33 cellular contexts compared by ENCODE assay signal in the genomic region with DNA sequence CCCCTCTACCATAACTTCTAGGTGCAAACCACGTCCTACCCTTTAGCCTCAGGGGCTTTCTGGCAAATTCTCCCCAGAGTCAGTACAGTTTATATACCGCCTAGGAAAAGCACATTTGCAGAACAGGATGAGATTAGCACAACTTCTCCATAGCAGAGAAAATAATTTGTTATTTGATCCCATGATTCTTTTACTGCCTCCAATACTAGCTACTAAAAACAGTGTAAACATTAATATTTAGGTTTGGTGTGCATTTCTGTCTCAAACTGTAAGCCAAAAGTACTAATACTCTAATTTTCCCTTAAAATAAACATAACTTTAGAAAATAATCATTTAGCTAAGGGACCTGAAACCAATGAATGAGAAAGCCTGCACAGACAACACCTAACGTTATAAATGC. TPM values are rescaled to one million over a fixed set of nuclear protein-coding genes. Genes with fewer than 3 reads are reported as not detected.
A peak's percentile ranks its signal among the peaks of the same experiment; 100 is the strongest.
DNase-seq lines count a peak whose midpoint lies in the region; TF ChIP-seq lines count a peak whose summit lies in the region.
"Had no signal": no experiment of that assay in that cellular context is flagged by ENCODE, and none has a peak within 500 bp of the region (broad histone marks: within the 10 kb centered on the region; RNA-seq: fewer than 3 reads in every experiment).

No MANE protein-coding gene starts in this region.

- H3K27me3 ChIP-seq in osteoblast (ENCODE audit: insufficient read depth, low read length) (peaks cover 59% of the 10 kb centered on the region), sigmoid colon (peaks cover 0 to 27% (median 0%) of the 10 kb centered on the region in 3 donors)
- H3K27me3 ChIP-seq: BLaER1; BLaER1 treated with 17β-estradiol and CSF1 and Interleukin-3, amounts not matched to agents 10 nM and 100 nM had no signal

- no peak overlapping the region for H2AFZ ChIP-seq in osteoblast (ENCODE audit: low read length)

- TF ChIP-seq POLR2A in sigmoid colon (IDR thresholded peaks at IDR 0.05), result no peak

- no peak overlapping the region for H3K4me3 ChIP-seq in HEK293 (ENCODE audit: low read depth, low read length)
- H3K4me3 ChIP-seq in osteoblast (ENCODE audit: insufficient read depth, low read length), result no peak overlapping the region
- no peak overlapping the region for H3K4me3 ChIP-seq in sigmoid colon
- H3K4me3 ChIP-seq: A549; BLaER1; BLaER1 treated with 17β-estradiol and CSF1 and Interleukin-3, amounts not matched to agents 10 nM and 100 nM had no signal

- intact Hi-C loops in sigmoid colon (cut with DNase I), result no loop called here

- H4K20me1 ChIP-seq in osteoblast (ENCODE audit: insufficient read depth, low read length), result no peaks in the 10 kb centered on the region
- H4K20me1 ChIP-seq: BLaER1; BLaER1 treated with 17β-estradiol and CSF1 and Interleukin-3, amounts not matched to agents 10 nM and 100 nM had no signal

- 39 to 55% methylated on average over 3 of the region's 3 CpGs for WGBS in sigmoid colon, 2 donors

- TF ChIP-seq EP300 in sigmoid colon (IDR thresholded peaks at IDR 0.05), result no peak

- POLR2A ChIA-PET in HEK293 (lab: Yijun Ruan, JAX), result interaction anchor here (2.4 kb wide), 1 partner anchor 102 kb away, joined by 14 read pairs; the partner anchor contains the start of gene RPS17

- no peaks in the 10 kb centered on the region for H3K9me3 ChIP-seq in HEK293 (ENCODE audit: control insufficient read depth, insufficient read depth, low read depth, low read length)
- H3K9me3 ChIP-seq in osteoblast (ENCODE audit: low read depth, low read length), result no peaks in the 10 kb centered on the region
- no peaks in the 10 kb centered on the region for H3K9me3 ChIP-seq in sigmoid colon
- H3K9me3 ChIP-seq: A549, BE2C, Caco-2 had no signal

- H3K4me2 ChIP-seq in osteoblast (ENCODE audit: insufficient read depth, low read length), result no peak overlapping the region
- H3K4me2 ChIP-seq: A549; BLaER1; BLaER1 treated with 17β-estradiol and CSF1 and Interleukin-3, amounts not matched to agents 10 nM and 100 nM had no signal

- no peak overlapping the region for H3K27ac ChIP-seq in HEK293 (ENCODE audit: extremely low read depth, low read depth, low read length)
- no peak overlapping the region for H3K27ac ChIP-seq in osteoblast (ENCODE audit: low read depth, low read length)
- no peak overlapping the region for H3K27ac ChIP-seq in sigmoid colon
- H3K27ac ChIP-seq: 22Rv1; A549; BLaER1; BLaER1 treated with 17β-estradiol and CSF1 and Interleukin-3, amounts not matched to agents 10 nM and 100 nM; C4-2B had no signal

- no peaks in the 10 kb centered on the region for H3K79me2 ChIP-seq in osteoblast (ENCODE audit: insufficient read depth, low read length)

- H3K36me3 ChIP-seq in HEK293 (ENCODE audit: control insufficient read depth in 2 of 2, insufficient read depth in 1 of 2, low read length in 2 of 2) (no peaks in the 10 kb centered on the region), osteoblast (ENCODE audit: insufficient read depth, low read length) (no peaks in the 10 kb centered on the region), sigmoid colon (no peaks in the 10 kb centered on the region)
- H3K36me3 ChIP-seq: BE2C; BLaER1; BLaER1 treated with 17β-estradiol and CSF1 and Interleukin-3, amounts not matched to agents 10 nM and 100 nM had no signal

- TF ChIP-seq CTCF in HEK293 (tag by site-specific recombination; IDR thresholded peaks at IDR 0.05) (no peak), osteoblast (IDR thresholded peaks at IDR 0.05; ENCODE audit: extremely low read depth, low read depth, low read length) (no peak), sigmoid colon (IDR thresholded peaks at IDR 0.05) (no peak)

- CTCF ChIA-PET in HEK293 (lab: Yijun Ruan, JAX), result interaction anchor here (0.7 to 1.2 kb wide), 3 partner anchors 9 to 112 kb away, joined by 3 to 7 read pairs (median 3); no protein-coding TSS in a partner anchor

- H3K4me1 ChIP-seq in HEK293 (ENCODE audit: control insufficient read depth, insufficient read depth, low read length), result peaks cover 16% of the 10 kb centered on the region
- no peaks in the 10 kb centered on the region for H3K4me1 ChIP-seq in osteoblast (ENCODE audit: insufficient read depth, low read length)
- H3K4me1 ChIP-seq in sigmoid colon, result peaks cover 0 to 19% (median 18%) of the 10 kb centered on the region in 4 donors
- H3K4me1 ChIP-seq: BE2C, Caco-2 had no signal

- DNase-seq in NCI-H69 (lab: John Stamatoyannopoulos, UW) (peak; percentile 2), osteoblast (ENCODE audit: insufficient read length, low spot score, missing footprints) (peak; percentile 34), NCI-H82 treated with DMSO at 0.1 percent for 48 hours (lab: John Stamatoyannopoulos, UW; ENCODE audit: unreplicated experiment) (no peak), sigmoid colon (no peak)
- DNase-seq in stimulated activated CD4-positive, alpha-beta T cell treated with anti-CD3 and anti-CD28 coated beads, Interleukin-4, amount 100 ng/mL, for 24 hours, result no peak
- DNase-seq: 8988T; ACHN; AML-193; BE2C; C1 segment of cervical spinal cord; Caco-2; Calu3; CD4-positive, alpha-beta memory T cell; CD4-positive, alpha-beta T cell; CD4-positive, CD25-positive, alpha-beta regulatory T cell; CD8-positive, alpha-beta memory T cell; CD8-positive, alpha-beta T cell; COR-L47; DMS 273 treated with DMSO at 0.1 percent for 48 hours; DMS153; DMS53; DMS79; DMS79 treated with DMSO at 0.1 percent for 48 hours; DND-41; EL had no signal

TF ChIP-seq in HEK293, 187 proteins besides CTCF, POLR2A, EP300 and RAD21:
- TF ChIP-seq ZBTB6 (tag by site-specific recombination; IDR thresholded peaks at IDR 0.05) (no peak), ZNF350 (tag by site-specific recombination; IDR thresholded peaks at IDR 0.05) (no peak), PRDM6 (tag by site-specific recombination; IDR thresholded peaks at IDR 0.05) (peak; percentile 94)

RNA-seq across cellular contexts. Expression of gene CPEB1, which starts 4.5 kb away (rescaled TPM):
- total RNA-seq in osteoblast (29.2 and 36.6 TPM in 2 replicates), sigmoid colon (10 to 100 TPM in 3 of 4 donors, 1 to 10 TPM in 1; 8.3 to 13.2 (median 12.1) TPM)
- polyA plus RNA-seq in sigmoid colon, result 1 to 10 TPM in 2 of 3 donors, not detected in 1; 1.2 to 2.1 TPM
- total RNA-seq: A673; CD4-positive, CD25-positive, alpha-beta regulatory T cell had no signal
- polyA plus RNA-seq: CD14-positive monocyte had no signal

Comparison
In these comparisons a context has a peak if more than half of its experiments do, and no peak if none do; other contexts are left out.
1. DNase-seq: peak in NCI-H69 (single experiment) and osteoblast (single experiment); none in NCI-H82 treated with DMSO at 0.1 percent for 48 hours (single experiment), sigmoid colon (single experiment) and stimulated activated CD4-positive, alpha-beta T cell treated with anti-CD3 and anti-CD28 coated beads, Interleukin-4, amount 100 ng/mL, for 24 hours (single experiment).